ENCODE assay signal across 26 cellular contexts in the genomic region with DNA sequence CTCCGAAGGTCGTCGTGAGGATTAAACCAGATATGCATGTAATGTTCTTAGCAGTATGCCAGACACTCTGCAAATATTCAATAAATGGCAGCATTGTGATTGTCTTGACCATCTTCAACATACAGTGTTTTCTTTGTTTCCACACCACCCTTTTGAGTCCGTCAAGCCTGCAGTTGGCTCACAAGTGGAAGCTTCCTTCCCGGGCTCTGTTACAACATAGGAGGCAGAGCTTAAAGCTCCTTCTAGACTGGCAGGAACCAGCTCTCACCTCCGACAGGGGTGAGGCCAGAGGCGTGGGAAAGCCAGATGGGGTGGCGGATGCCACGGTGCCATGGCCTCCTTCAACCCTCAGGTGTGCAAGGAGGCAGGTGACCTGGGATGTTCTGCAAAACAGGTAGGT.
"Had no signal": no experiment of that assay in that cellular context is flagged by ENCODE, and none has a peak within 500 bp of the region (broad histone marks: within the 10 kb centered on the region; RNA-seq: fewer than 3 reads in every experiment).

No MANE protein-coding gene starts in this region.

- H3K9me3 Mint-ChIP-seq: immature natural killer cell; stimulated activated naive CD8-positive, alpha-beta T cell treated with anti-CD3 and anti-CD28 coated beads, Interleukin-15, amount 100 ng/mL, for 72 hours had no signal

- H3K4me3 ChIP-seq: colonic mucosa, esophagus muscularis mucosa, gastroesophageal sphincter, left ventricle myocardium inferior, lower lobe of right lung, spleen, testis, tibial nerve, upper lobe of right lung, vagina had no signal

- H3K27me3 ChIP-seq: colonic mucosa, testis, vagina had no signal

- DNase-seq: colonic mucosa; dermis blood vessel endothelial cell; glutamatergic neuron; immature natural killer cell; kidney; left cardiac atrium; left ventricle myocardium inferior; lower lobe of right lung; mesendoderm; naive B cell; spleen; stimulated activated CD4-positive, alpha-beta T cell treated with anti-CD3 and anti-CD28 coated beads, Interleukin-15, amount 100 ng/mL, for 24 hours; stimulated activated CD4-positive, alpha-beta T cell treated with anti-CD3 and anti-CD28 coated beads, Interleukin-1b, Interleukin-23, amount 100 ng/mL, for 48 hours; stimulated activated CD4-positive, alpha-beta T cell treated with anti-CD3 and anti-CD28 coated beads, Interleukin-4, amount 100 ng/mL, for 24 hours; stimulated activated naive CD8-positive, alpha-beta T cell treated with anti-CD3 and anti-CD28 coated beads, Interleukin-15, amount 100 ng/mL, for 72 hours; testis; upper lobe of right lung had no signal

- H3K9me3 ChIP-seq: colonic mucosa, esophagus muscularis mucosa, gastroesophageal sphincter, left ventricle myocardium inferior, lower lobe of right lung, spleen, testis, tibial nerve, upper lobe of right lung, vagina had no signal

- H3K4me1 Mint-ChIP-seq: immature natural killer cell; naive B cell; nephron; stimulated activated memory B cell treated with anti-CD40 and anti-IgM and Interleukin-4, amounts not matched to agents 10 μg/mL and 1 μg/mL and 100 μg/mL, for 72 hours had no signal

- H3K36me3 Mint-ChIP-seq: immature natural killer cell; naive B cell; stimulated activated memory B cell treated with anti-CD40 and anti-IgM and Interleukin-4, amounts not matched to agents 10 μg/mL and 1 μg/mL and 100 μg/mL, for 72 hours had no signal

- H3K36me3 ChIP-seq: colonic mucosa, esophagus muscularis mucosa, gastroesophageal sphincter, left ventricle myocardium inferior, lower lobe of right lung, spleen, tibial nerve, upper lobe of right lung, vagina had no signal

- ATAC-seq: gastroesophageal sphincter; left cardiac atrium; lower lobe of right lung; sciatic nerve; stimulated activated memory B cell treated with anti-CD40 and anti-IgM and Interleukin-4, amounts not matched to agents 10 μg/mL and 1 μg/mL and 100 μg/mL, for 72 hours; stimulated activated naive CD8-positive, alpha-beta T cell treated with anti-CD3 and anti-CD28 coated beads, Interleukin-15, amount 100 ng/mL, for 72 hours; upper lobe of right lung had no signal

- FAIRE-seq: endothelial cell of umbilical vein, kidney had no signal

- H3K27ac ChIP-seq: colonic mucosa, esophagus muscularis mucosa, gastroesophageal sphincter, left ventricle myocardium inferior, lower lobe of right lung, parathyroid adenoma, spleen, testis, tibial nerve, upper lobe of right lung, vagina had no signal

- H3K4me1 ChIP-seq: colonic mucosa, esophagus muscularis mucosa, gastroesophageal sphincter, left ventricle myocardium inferior, lower lobe of right lung, parathyroid adenoma, spleen, testis, tibial nerve, upper lobe of right lung, vagina had no signal

- H3K27ac Mint-ChIP-seq: immature natural killer cell; nephron; stimulated activated memory B cell treated with anti-CD40 and anti-IgM and Interleukin-4, amounts not matched to agents 10 μg/mL and 1 μg/mL and 100 μg/mL, for 72 hours; stimulated activated naive CD8-positive, alpha-beta T cell treated with anti-CD3 and anti-CD28 coated beads, Interleukin-15, amount 100 ng/mL, for 72 hours had no signal

- H3K4me3 Mint-ChIP-seq: immature natural killer cell; naive B cell; nephron; stimulated activated memory B cell treated with anti-CD40 and anti-IgM and Interleukin-4, amounts not matched to agents 10 μg/mL and 1 μg/mL and 100 μg/mL, for 72 hours; stimulated activated naive CD8-positive, alpha-beta T cell treated with anti-CD3 and anti-CD28 coated beads, Interleukin-15, amount 100 ng/mL, for 72 hours had no signal
